ENCODE assay signal across 10 cellular contexts in the genomic region with DNA sequence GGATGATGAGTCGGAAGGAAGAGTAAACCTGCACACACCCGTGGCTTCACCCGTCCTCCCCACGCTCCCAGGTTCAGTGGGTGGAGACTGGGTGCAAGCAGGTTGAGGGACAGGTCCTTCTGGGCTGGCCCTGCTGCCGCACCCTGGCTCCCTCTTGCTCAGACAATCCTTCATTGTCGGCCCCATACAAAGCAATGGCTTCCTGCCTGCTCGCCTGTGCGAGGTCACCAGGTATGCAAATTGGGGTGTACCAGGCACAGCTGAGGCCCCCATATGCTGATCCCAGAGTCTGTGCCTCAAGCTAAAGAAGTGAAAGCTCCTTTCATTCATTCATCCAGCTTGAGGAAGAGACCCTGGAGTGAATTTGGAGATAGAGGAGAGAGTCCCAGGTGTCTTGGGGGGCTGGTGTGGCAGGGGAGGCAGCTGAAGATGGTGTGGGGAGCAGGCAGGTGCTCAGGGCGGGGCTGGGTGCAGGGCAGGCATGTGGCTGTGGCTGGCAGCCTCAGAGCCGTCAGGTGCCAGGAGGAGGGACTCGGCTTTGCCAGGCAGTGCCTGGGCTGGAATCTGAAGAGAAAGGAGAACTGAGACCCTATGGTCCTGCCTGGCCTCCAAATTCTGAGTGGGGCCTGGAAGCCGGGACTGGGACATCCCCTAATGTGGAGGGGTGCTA. TPM values are rescaled to one million over a fixed set of nuclear protein-coding genes. Genes with fewer than 3 reads are reported as not detected.
DNase-seq lines count a peak whose midpoint lies in the region; ATAC-seq, FAIRE-seq and TF ChIP-seq lines count a peak whose summit lies in the region.
"Had no signal": no experiment of that assay in that cellular context is flagged by ENCODE, and none has a peak within 500 bp of the region (broad histone marks: within the 10 kb centered on the region; RNA-seq: fewer than 3 reads in every experiment).

No MANE protein-coding gene starts in this region.

- H3K27ac ChIP-seq in CD4-positive, alpha-beta memory T cell (ENCODE audit: low read depth, low read length), result no peak overlapping the region
- no peak overlapping the region for H3K27ac ChIP-seq in neural progenitor cell
- H3K27ac ChIP-seq: SJSA1 had no signal

- H3K4me3 Mint-ChIP-seq in CD4-positive, alpha-beta memory T cell, result no peak overlapping the region
- H3K4me3 Mint-ChIP-seq in neural progenitor cell, result no peak overlapping the region

- POLR2A ChIA-PET in CD4-positive, alpha-beta memory T cell (lab: Charles Lee; ENCODE audit: partially characterized antibody), result no interaction called here

- no peak for TF ChIP-seq CTCF in neural progenitor cell (IDR thresholded peaks at IDR 0.05)

- no peaks in the 10 kb centered on the region for H3K9me3 ChIP-seq in CD4-positive, alpha-beta memory T cell (ENCODE audit: control insufficient read depth in 1 of 2, low read length in 2 of 2)
- H3K9me3 ChIP-seq in adipocyte (ENCODE audit: control insufficient read depth, low read length) (no peaks in the 10 kb centered on the region), neural progenitor cell (ENCODE audit: low read depth) (no peaks in the 10 kb centered on the region)
- H3K9me3 ChIP-seq: SJSA1 had no signal

- no peaks in the 10 kb centered on the region for H3K79me2 ChIP-seq in neural progenitor cell (ENCODE audit: low read depth)

- peaks cover 5% of the 10 kb centered on the region for H3F3A ChIP-seq in neural progenitor cell (ENCODE audit: low read depth)

- peak overlapping the region in 4 of 7 donors; percentile 36 to 81 (median 62) for H3K27ac Mint-ChIP-seq in CD4-positive, alpha-beta memory T cell
- peak overlapping the region; percentile 46 for H3K27ac Mint-ChIP-seq in neural progenitor cell

- no peaks in the 10 kb centered on the region for H3K9me3 Mint-ChIP-seq in CD4-positive, alpha-beta memory T cell
- H3K9me3 Mint-ChIP-seq in neural progenitor cell, result no peaks in the 10 kb centered on the region

- no peak overlapping the region for H2AFZ ChIP-seq in neural progenitor cell (replicated peaks)

- intact Hi-C loops in CD4-positive, alpha-beta memory T cell (cut with micrococcal nuclease), result no loop called here

- H3K27me3 Mint-ChIP-seq in CD4-positive, alpha-beta memory T cell, result no peaks in the 10 kb centered on the region
- peaks cover 18% of the 10 kb centered on the region for H3K27me3 Mint-ChIP-seq in neural progenitor cell (ENCODE audit: insufficient read depth, low read depth)

- no peaks in the 10 kb centered on the region for H3K36me3 ChIP-seq in CD4-positive, alpha-beta memory T cell (ENCODE audit: insufficient read depth, low read length)
- H3K36me3 ChIP-seq in adipocyte (ENCODE audit: control insufficient read depth, insufficient read depth, low read length, severe bottlenecking) (no peaks in the 10 kb centered on the region), neural progenitor cell (no peaks in the 10 kb centered on the region)

- peaks cover 29% of the 10 kb centered on the region for H4K20me1 ChIP-seq in neural progenitor cell (ENCODE audit: low read depth)

- peaks cover 0 to 4% of the 10 kb centered on the region in 2 donors for H3K36me3 Mint-ChIP-seq in CD4-positive, alpha-beta memory T cell
- no peaks in the 10 kb centered on the region for H3K36me3 Mint-ChIP-seq in neural progenitor cell

- H3K4me1 Mint-ChIP-seq in CD4-positive, alpha-beta memory T cell, result peaks cover 11 to 40% (median 21%) of the 10 kb centered on the region in 4 donors
- H3K4me1 Mint-ChIP-seq in neural progenitor cell, result peaks cover 16% of the 10 kb centered on the region

- no peak overlapping the region for H3K4me3 ChIP-seq in CD4-positive, alpha-beta memory T cell (ENCODE audit: low read length in 2 of 2)
- no peak overlapping the region for H3K4me3 ChIP-seq in adipocyte (ENCODE audit: low read length)
- no peak overlapping the region for H3K4me3 ChIP-seq in neural progenitor cell
- H3K4me3 ChIP-seq: SJSA1 had no signal

- no peak for DNase-seq in CD4-positive, alpha-beta memory T cell
- DNase-seq in GM19239 (ENCODE audit: insufficient read length, low spot score) (no peak), adipocyte (ENCODE audit: low read depth) (no peak), neural progenitor cell (ENCODE audit: low spot score) (no peak), NCI-H1092 treated with DMSO at 0.1 percent for 48 hours (lab: John Stamatoyannopoulos, UW) (no peak)
- no peak for DNase-seq in stimulated activated CD4-positive, alpha-beta T cell treated with anti-CD3 and anti-CD28 coated beads, Interleukin-4, amount 100 ng/mL, for 1 hour
- DNase-seq: effector memory CD4-positive, alpha-beta T cell; stimulated activated naive CD4-positive, alpha-beta T cell treated with Interleukin-2 at 50 U/mL for 16 hours had no signal

- peaks cover 41% of the 10 kb centered on the region for H3K4me1 ChIP-seq in CD4-positive, alpha-beta memory T cell (ENCODE audit: insufficient read depth, low read length)
- H3K4me1 ChIP-seq in adipocyte (ENCODE audit: control insufficient read depth, insufficient read depth, low read length), result peaks cover 27% of the 10 kb centered on the region
- H3K4me1 ChIP-seq in neural progenitor cell, result peaks cover 11% of the 10 kb centered on the region

- H3K27me3 ChIP-seq in CD4-positive, alpha-beta memory T cell (ENCODE audit: insufficient read depth, low read length), result no peaks in the 10 kb centered on the region
- H3K27me3 ChIP-seq in adipocyte (replicated peaks; ENCODE audit: control insufficient read depth, insufficient read depth, low read length) (no peaks in the 10 kb centered on the region), neural progenitor cell (peaks cover 45% of the 10 kb centered on the region)

- CTCF ChIA-PET in CD4-positive, alpha-beta memory T cell (lab: Charles Lee; ENCODE audit: partially characterized antibody), result no interaction called here

- peak overlapping the region; percentile 7 for H3K9ac ChIP-seq in adipocyte (ENCODE audit: low read length)
- no peak overlapping the region for H3K9ac ChIP-seq in neural progenitor cell

- peak; percentile 44 for FAIRE-seq in GM19239 (lab: Jason Lieb, UNC)

- no peak for ATAC-seq in HG02870 (IDR thresholded peaks at IDR 0.05; ENCODE audit: unreplicated experiment)

- H3K4me2 ChIP-seq in neural progenitor cell, result no peak overlapping the region

RNA-seq across cellular contexts. Expression of a gene that starts 4.7 kb away (rescaled TPM):
- under 1 TPM; 0.97 to 0.99 TPM for total RNA-seq in CD4-positive, alpha-beta memory T cell
- under 1 TPM in 1 of 2 donors, not detected in 1; 0.49 TPM for polyA plus RNA-seq in CD4-positive, alpha-beta memory T cell
- 0.88 and 3.1 TPM in 2 replicates for total RNA-seq in neural progenitor cell (ENCODE audit: low replicate concordance)
